In genomic region chr2:201073071-201073470, GRCh38 we compare ENCODE assay signal across 9 cellular contexts. TPM values are rescaled to one million over a fixed set of nuclear protein-coding genes. Genes with fewer than 3 reads are reported as not detected.
DNase-seq lines count a peak whose midpoint lies in the region; ATAC-seq and TF ChIP-seq lines count a peak whose summit lies in the region.
"Had no signal": no experiment of that assay in that cellular context is flagged by ENCODE, and none has a peak within 500 bp of the region (broad histone marks: within the 10 kb centered on the region; RNA-seq: fewer than 3 reads in every experiment).

No MANE protein-coding gene starts in this region.

- H3K4me3 Mint-ChIP-seq in activated naive CD4-positive, alpha-beta T cell treated with anti-CD3 and anti-CD28 coated beads, Interleukin-2, amount 50 U/mL, for 24 hours = peak overlapping the region; percentile 83
- peak overlapping the region; percentile 99 for H3K4me3 Mint-ChIP-seq in stimulated activated effector memory CD8-positive, alpha-beta T cell treated with anti-CD3 and anti-CD28 coated beads, Interleukin-12 subunit alpha, Interleukin-12 subunit beta, amount 100 ng/mL, for 72 hours

- DNase-seq in activated naive CD4-positive, alpha-beta T cell treated with anti-CD3 and anti-CD28 coated beads, Interleukin-2, amount 50 U/mL, for 16 hours = no peak
- DNase-seq in fibroblast of lung (ENCODE audit: low read depth in 2 of 2) (no peak), glomerular visceral epithelial cell (ENCODE audit: extremely low spot score) (no peak)
- DNase-seq in stimulated activated effector memory CD8-positive, alpha-beta T cell treated with anti-CD3 and anti-CD28 coated beads, Interleukin-12 subunit alpha, Interleukin-12 subunit beta, amount 100 ng/mL, for 72 hours (ENCODE audit: low spot score in 2 of 2) = no peak
- DNase-seq: central memory CD4-positive, alpha-beta T cell had no signal

- H3K9me3 ChIP-seq in SU-DHL-6 (ENCODE audit: insufficient read depth, low read length) (no peaks in the 10 kb centered on the region), fibroblast of lung (ENCODE audit: control insufficient read depth, insufficient read depth, low read depth, low read length) (no peaks in the 10 kb centered on the region)

- peak overlapping the region; percentile 41 for H3K27ac Mint-ChIP-seq in activated naive CD4-positive, alpha-beta T cell treated with anti-CD3 and anti-CD28 coated beads, Interleukin-2, amount 50 U/mL, for 24 hours
- no peak overlapping the region for H3K27ac Mint-ChIP-seq in stimulated activated effector memory CD8-positive, alpha-beta T cell treated with anti-CD3 and anti-CD28 coated beads, Interleukin-12 subunit alpha, Interleukin-12 subunit beta, amount 100 ng/mL, for 72 hours

- no peak overlapping the region for H2AFZ ChIP-seq in SU-DHL-6 (ENCODE audit: low read depth, low read length, severe bottlenecking)
- no peak overlapping the region for H2AFZ ChIP-seq in fibroblast of lung (ENCODE audit: low read length)

- no peaks in the 10 kb centered on the region for H4K20me1 ChIP-seq in SU-DHL-6 (ENCODE audit: low read depth, low read length)
- no peaks in the 10 kb centered on the region for H4K20me1 ChIP-seq in fibroblast of lung (ENCODE audit: control insufficient read depth, extremely low read depth, insufficient read depth, low read length)

- peak overlapping the region; percentile 69 for H3K9ac ChIP-seq in SU-DHL-6 (ENCODE audit: low read length)
- no peak overlapping the region for H3K9ac ChIP-seq in fibroblast of lung (ENCODE audit: insufficient read depth, low read length)

- H3K4me1 Mint-ChIP-seq in activated naive CD4-positive, alpha-beta T cell treated with anti-CD3 and anti-CD28 coated beads, Interleukin-2, amount 50 U/mL, for 24 hours = peaks cover 55% of the 10 kb centered on the region
- H3K4me1 Mint-ChIP-seq in stimulated activated effector memory CD8-positive, alpha-beta T cell treated with anti-CD3 and anti-CD28 coated beads, Interleukin-12 subunit alpha, Interleukin-12 subunit beta, amount 100 ng/mL, for 72 hours = peaks cover 44% of the 10 kb centered on the region

- H3K4me3 ChIP-seq in SU-DHL-6 (ENCODE audit: insufficient read depth, low read length, poor library complexity, severe bottlenecking) = peak overlapping the region; percentile 86
- H3K4me3 ChIP-seq in fibroblast of lung (replicated peaks in 1 of 4; ENCODE audit: control extremely low read depth in 1 of 4, insufficient read depth in 1 of 4, low read depth in 3 of 4, low read length in 4 of 4) = peak overlapping the region in 3 of 4 experiments; percentile 52 to 100 (median 80)

- H3K36me3 Mint-ChIP-seq in activated naive CD4-positive, alpha-beta T cell treated with anti-CD3 and anti-CD28 coated beads, Interleukin-2, amount 50 U/mL, for 24 hours = no peaks in the 10 kb centered on the region
- peaks cover 18% of the 10 kb centered on the region for H3K36me3 Mint-ChIP-seq in stimulated activated effector memory CD8-positive, alpha-beta T cell treated with anti-CD3 and anti-CD28 coated beads, Interleukin-12 subunit alpha, Interleukin-12 subunit beta, amount 100 ng/mL, for 72 hours

- H3K27ac ChIP-seq in SU-DHL-6 (ENCODE audit: low read depth, low read length) (no peak overlapping the region), fibroblast of lung (ENCODE audit: insufficient read depth, low read length) (no peak overlapping the region)

- H3F3A ChIP-seq in SU-DHL-6 (ENCODE audit: insufficient read depth) = peaks cover 4% of the 10 kb centered on the region; the same call in 1 of the 2 replicates

- H3K27me3 Mint-ChIP-seq in activated naive CD4-positive, alpha-beta T cell treated with anti-CD3 and anti-CD28 coated beads, Interleukin-2, amount 50 U/mL, for 24 hours = no peaks in the 10 kb centered on the region

- no peak for TF ChIP-seq CTCF in SU-DHL-6 (IDR thresholded peaks at IDR 0.05; ENCODE audit: insufficient read depth, low read length, poor library complexity, severe bottlenecking)
- no peak for TF ChIP-seq CTCF in fibroblast of lung (conservative IDR thresholded peaks at IDR 0.05 in 1 of 2, IDR thresholded peaks at IDR 0.05 in 1 of 2; ENCODE audit: low read depth in 1 of 2, low read length in 2 of 2)

- no peak for ATAC-seq in stimulated activated effector memory CD8-positive, alpha-beta T cell treated with anti-CD3 and anti-CD28 coated beads, Interleukin-12 subunit alpha, Interleukin-12 subunit beta, amount 100 ng/mL, for 72 hours
- ATAC-seq in GM18873 (IDR thresholded peaks at IDR 0.05; ENCODE audit: low FRiP score, unreplicated experiment) (no peak), HG02623 (IDR thresholded peaks at IDR 0.05; ENCODE audit: unreplicated experiment) (no peak)

- H3K4me2 ChIP-seq in SU-DHL-6 (ENCODE audit: low read depth, low read length, poor library complexity, severe bottlenecking) (peak overlapping the region; percentile 100), fibroblast of lung (ENCODE audit: extremely low read depth, insufficient read depth, low read length) (peak overlapping the region; percentile 78)

- H3K27me3 ChIP-seq in SU-DHL-6 (ENCODE audit: low read length) (no peaks in the 10 kb centered on the region), fibroblast of lung (ENCODE audit: control insufficient read depth, insufficient read depth, low read length) (no peaks in the 10 kb centered on the region)

- no peaks in the 10 kb centered on the region for H3K9me3 Mint-ChIP-seq in activated naive CD4-positive, alpha-beta T cell treated with anti-CD3 and anti-CD28 coated beads, Interleukin-2, amount 50 U/mL, for 24 hours
- no peaks in the 10 kb centered on the region for H3K9me3 Mint-ChIP-seq in stimulated activated effector memory CD8-positive, alpha-beta T cell treated with anti-CD3 and anti-CD28 coated beads, Interleukin-12 subunit alpha, Interleukin-12 subunit beta, amount 100 ng/mL, for 72 hours

- no peaks in the 10 kb centered on the region for H3K9me2 ChIP-seq in SU-DHL-6 (replicated peaks; ENCODE audit: insufficient read depth, low read length)

- no peaks in the 10 kb centered on the region for H3K4me1 ChIP-seq in fibroblast of lung (ENCODE audit: control insufficient read depth, extremely low read depth, insufficient read depth, low read length)

- H3K36me3 ChIP-seq in SU-DHL-6 (ENCODE audit: low read length) (no peaks in the 10 kb centered on the region), fibroblast of lung (ENCODE audit: control insufficient read depth, insufficient read depth, low read length) (no peaks in the 10 kb centered on the region)

- H3K79me2 ChIP-seq in SU-DHL-6 (ENCODE audit: insufficient read depth, low read length) (peaks cover 61% of the 10 kb centered on the region), fibroblast of lung (ENCODE audit: control insufficient read depth, insufficient read depth, low read length) (peaks cover 51% of the 10 kb centered on the region)

RNA-seq across cellular contexts. Expression of gene NDUFB3, which starts 1.3 kb away (rescaled TPM):
- total RNA-seq in fibroblast of lung = 69.9 and 77.5 TPM in 2 replicates
- 117 and 121 TPM in 2 replicates for polyA plus RNA-seq in fibroblast of lung
- 134 and 162 TPM in 2 replicates for polyA plus RNA-seq in fibroblast of lung (2012)
- polyA minus RNA-seq in fibroblast of lung (ENCODE audit: low replicate concordance) = 2.3 and 5.1 TPM in 2 replicates

RNA-seq across cellular contexts. Expression of gene HYCC2, which starts 1.6 kb away (rescaled TPM):
- 6.2 and 8.6 TPM in 2 replicates for total RNA-seq in fibroblast of lung
- 3.4 and 6.2 TPM in 2 replicates for polyA plus RNA-seq in fibroblast of lung
- polyA plus RNA-seq in fibroblast of lung (2012) = 2.2 and 5.4 TPM in 2 replicates
- polyA minus RNA-seq in fibroblast of lung (ENCODE audit: low replicate concordance) = 2.6 and 2.9 TPM in 2 replicates

RNA-seq across cellular contexts. Expression of gene CFLAR, which starts 42.9 kb away (rescaled TPM):
- 80.4 and 86.5 TPM in 2 replicates for total RNA-seq in fibroblast of lung
- polyA plus RNA-seq in fibroblast of lung = 24.9 and 39.3 TPM in 2 replicates
- polyA plus RNA-seq in fibroblast of lung (2012) = 18.4 and 31.1 TPM in 2 replicates
- 46.1 and 77.7 TPM in 2 replicates for polyA minus RNA-seq in fibroblast of lung (ENCODE audit: low replicate concordance)
